8 cellular contexts compared by ENCODE assay signal in genomic region chr15:92082217-92082843, GRCh38.
A peak's percentile ranks its signal among the peaks of the same experiment; 100 is the strongest.
DNase-seq lines count a peak whose midpoint lies in the region; ATAC-seq and TF ChIP-seq lines count a peak whose summit lies in the region.

No MANE protein-coding gene starts in this region.

- H3K9me3 ChIP-seq in fibroblast of lung (ENCODE audit: control insufficient read depth, insufficient read depth, low read depth, low read length) (no peaks in the 10 kb centered on the region), neural cell (ENCODE audit: low read length) (no peaks in the 10 kb centered on the region), upper lobe of right lung (no peaks in the 10 kb centered on the region)

- H3K9ac ChIP-seq in fibroblast of lung (ENCODE audit: insufficient read depth, low read length) (no peak overlapping the region), neural cell (ENCODE audit: low read length) (peak overlapping the region; percentile 10)

- H3K4me1 ChIP-seq in fibroblast of lung (ENCODE audit: control insufficient read depth, extremely low read depth, insufficient read depth, low read length) (no peaks in the 10 kb centered on the region), upper lobe of right lung (peaks cover 14% of the 10 kb centered on the region)

- peak; percentile 52 for ATAC-seq in HG03095 (IDR thresholded peaks at IDR 0.05; ENCODE audit: unreplicated experiment)
- peak; percentile 83 for ATAC-seq in upper lobe of right lung

- TF ChIP-seq CTCF in fibroblast of lung (conservative IDR thresholded peaks at IDR 0.05 in 1 of 2, IDR thresholded peaks at IDR 0.05 in 1 of 2; ENCODE audit: low read depth in 1 of 2, low read length in 2 of 2) (peak; percentile 93 to 95), neural cell (IDR thresholded peaks at IDR 0.05; ENCODE audit: poor library complexity, severe bottlenecking) (peak; percentile 97), upper lobe of right lung (IDR thresholded peaks at IDR 0.05) (peak; percentile 83)

- H3F3A ChIP-seq in neural cell (ENCODE audit: insufficient read depth, low read length, poor library complexity, severe bottlenecking), result no peaks in the 10 kb centered on the region

- H2AFZ ChIP-seq in fibroblast of lung (ENCODE audit: low read length) (no peak overlapping the region), neural cell (ENCODE audit: low read depth, low read length) (no peak overlapping the region)

- H3K36me3 ChIP-seq in fibroblast of lung (ENCODE audit: control insufficient read depth, insufficient read depth, low read length), result no peaks in the 10 kb centered on the region
- H3K36me3 ChIP-seq in neural cell (ENCODE audit: insufficient read depth, low read length), result no peaks in the 10 kb centered on the region
- H3K36me3 ChIP-seq in upper lobe of right lung, result no peaks in the 10 kb centered on the region

- intact Hi-C loops in upper lobe of right lung (cut with DNase I), result loop anchor here (10.0 kb wide), 1 partner anchor 778 kb away; no protein-coding TSS in a partner anchor

- DNase-seq in DMS 273 (lab: John Stamatoyannopoulos, UW; ENCODE audit: unreplicated experiment) (peak; percentile 81), DMS 273 treated with DMSO at 0.1 percent for 48 hours (lab: John Stamatoyannopoulos, UW) (no peak), NCI-H82 treated with DMSO at 0.1 percent for 48 hours (lab: John Stamatoyannopoulos, UW; ENCODE audit: unreplicated experiment) (peak; percentile 40), activated T-cell treated with anti-CD3 and anti-CD28 coated beads for 24 hours (ENCODE audit: low read depth) (peak; percentile 44), fibroblast of lung (ENCODE audit: low read depth in 2 of 2) (peak; percentile 56 to 80), upper lobe of right lung (peak; percentile 67)

- H3K4me2 ChIP-seq in fibroblast of lung (ENCODE audit: extremely low read depth, insufficient read depth, low read length) (no peak overlapping the region), neural cell (ENCODE audit: low read length) (peak overlapping the region; percentile 9)

- H3K79me2 ChIP-seq in fibroblast of lung (ENCODE audit: control insufficient read depth, insufficient read depth, low read length) (no peaks in the 10 kb centered on the region), neural cell (replicated peaks; ENCODE audit: insufficient read depth, low read length) (peaks cover 10% of the 10 kb centered on the region)

- H3K27ac ChIP-seq in fibroblast of lung (ENCODE audit: insufficient read depth, low read length), result no peak overlapping the region
- peak overlapping the region; percentile 48 for H3K27ac ChIP-seq in neural cell (ENCODE audit: low read length)
- no peak overlapping the region for H3K27ac ChIP-seq in upper lobe of right lung

- H3K27me3 ChIP-seq in fibroblast of lung (ENCODE audit: control insufficient read depth, insufficient read depth, low read length) (no peaks in the 10 kb centered on the region), neural cell (ENCODE audit: insufficient read depth, low read depth, low read length) (no peaks in the 10 kb centered on the region), upper lobe of right lung (no peaks in the 10 kb centered on the region)

- H4K20me1 ChIP-seq in fibroblast of lung (ENCODE audit: control insufficient read depth, extremely low read depth, insufficient read depth, low read length) (no peaks in the 10 kb centered on the region), neural cell (ENCODE audit: insufficient read depth) (no peaks in the 10 kb centered on the region)

- no peaks in the 10 kb centered on the region for H3K9me2 ChIP-seq in neural cell (ENCODE audit: insufficient read depth, low read length)

- TF ChIP-seq EP300 in neural cell (conservative IDR thresholded peaks at IDR 0.05; ENCODE audit: poor library complexity, severe bottlenecking), result peak; percentile 31

- H3K4me3 ChIP-seq in fibroblast of lung (replicated peaks in 1 of 4; ENCODE audit: control extremely low read depth in 1 of 4, insufficient read depth in 1 of 4, low read depth in 3 of 4, low read length in 4 of 4) (no peak overlapping the region), neural cell (ENCODE audit: low read length) (peak overlapping the region; percentile 8), upper lobe of right lung (no peak overlapping the region)

- peak; percentile 96 for TF ChIP-seq RAD21 in neural cell (conservative IDR thresholded peaks at IDR 0.05)

TF ChIP-seq in neural cell, 6 proteins besides CTCF, POLR2A, EP300 and RAD21:
- peak; percentile 17 for TF ChIP-seq TAF1 (IDR thresholded peaks at IDR 0.05; ENCODE audit: low read depth)
- TF ChIP-seq EZH2 (IDR thresholded peaks at IDR 0.05; ENCODE audit: borderline replicate concordance, insufficient read depth, low read length, poor library complexity, severe bottlenecking), result no peak
- no peak for TF ChIP-seq MXI1 (conservative IDR thresholded peaks at IDR 0.05; ENCODE audit: poor library complexity, severe bottlenecking)
- peak; percentile 36 for TF ChIP-seq REST (IDR thresholded peaks at IDR 0.05; ENCODE audit: borderline replicate concordance)
- peak; percentile 95 for TF ChIP-seq SMC3 (conservative IDR thresholded peaks at IDR 0.05; ENCODE audit: poor library complexity)
TF ChIP-seq in neural cell: peak in this region for 3.
